Comparison of ENCODE assay signal across 22 cellular contexts in genomic region chr16:65195998-65196397, GRCh38.
DNase-seq lines count a peak whose midpoint lies in the region; ATAC-seq and TF ChIP-seq lines count a peak whose summit lies in the region.
"Had no signal": no experiment of that assay in that cellular context is flagged by ENCODE, and none has a peak within 500 bp of the region (broad histone marks: within the 10 kb centered on the region; RNA-seq: fewer than 3 reads in every experiment).

No MANE protein-coding gene starts in this region.

- no peaks in the 10 kb centered on the region for H3K36me3 Mint-ChIP-seq in chondrocyte (ENCODE audit: low read depth)
- H3K36me3 Mint-ChIP-seq in nephron (ENCODE audit: low read depth), result no peaks in the 10 kb centered on the region

- DNase-seq in NCI-H69 (lab: John Stamatoyannopoulos, UW) (peak; percentile 46), chondrocyte (ENCODE audit: low spot score) (no peak), NCI-H2171 (lab: John Stamatoyannopoulos, UW) (no peak), activated T-cell treated with anti-CD3 and anti-CD28 coated beads for 4 hours (no peak)
- DNase-seq in effector CD8-positive, alpha-beta T cell (lab: John Stamatoyannopoulos, UW), result no peak
- DNase-seq: activated CD4-positive, alpha-beta T cell treated with anti-CD3 and anti-CD28 coated beads for 48 hours; activated T-cell treated with anti-CD3 and anti-CD28 coated beads, Interleukin-2, amount 50 U/mL, for 24 hours; C1 segment of cervical spinal cord; cortex of kidney; DMS79; left ventricle myocardium inferior; NCI-H146; NCI-H526; psoas muscle; sigmoid colon; stimulated activated naive CD4-positive, alpha-beta T cell treated with Interleukin-2 at 50 U/mL for 16 hours; T-helper 2 cell; testis; uterus had no signal

- TF ChIP-seq CTCF in chondrocyte (IDR thresholded peaks at IDR 0.05), result peak; percentile 25
- no peak for TF ChIP-seq CTCF in nephron (IDR thresholded peaks at IDR 0.05; ENCODE audit: unreplicated experiment in 3 of 3)

- H3K9me3 Mint-ChIP-seq in chondrocyte (ENCODE audit: low read depth) (no peaks in the 10 kb centered on the region), nephron (peaks cover 15% of the 10 kb centered on the region)

- H3K27me3 Mint-ChIP-seq in chondrocyte (ENCODE audit: low read depth) (no peaks in the 10 kb centered on the region), nephron (ENCODE audit: low read depth) (no peaks in the 10 kb centered on the region)
- H3K27me3 Mint-ChIP-seq: activated T-cell treated with anti-CD3 and anti-CD28 coated beads, Interleukin-2, amount 50 U/mL, for 24 hours had no signal

- peak; percentile 23 for ATAC-seq in GM18868 (IDR thresholded peaks at IDR 0.05; ENCODE audit: unreplicated experiment)
- no peak for ATAC-seq in GM19397 (IDR thresholded peaks at IDR 0.05; ENCODE audit: unreplicated experiment)
- ATAC-seq: psoas muscle had no signal

- H3K4me3 Mint-ChIP-seq in chondrocyte (ENCODE audit: unreplicated experiment) (no peak overlapping the region), nephron (peak overlapping the region in 1 of 3 experiments; percentile 44)
- H3K4me3 Mint-ChIP-seq: activated T-cell treated with anti-CD3 and anti-CD28 coated beads, Interleukin-2, amount 50 U/mL, for 24 hours had no signal

- H3K27ac Mint-ChIP-seq in chondrocyte (ENCODE audit: unreplicated experiment), result no peak overlapping the region
- H3K27ac Mint-ChIP-seq in nephron, result peak overlapping the region; percentile 5 to 70 (median 35)
- H3K27ac Mint-ChIP-seq: activated T-cell treated with anti-CD3 and anti-CD28 coated beads, Interleukin-2, amount 50 U/mL, for 24 hours had no signal

- H3K4me1 Mint-ChIP-seq in chondrocyte (ENCODE audit: low read depth) (peaks cover 27% of the 10 kb centered on the region), nephron (peaks cover 52% of the 10 kb centered on the region)
